ENCODE assay signal across 2 cellular contexts in genomic region chr17:38317081-38317480, GRCh38.
TF ChIP-seq lines count a peak whose summit lies in the region.

No MANE protein-coding gene starts in this region.

TF ChIP-seq in GM23338, 12 proteins besides CTCF, POLR2A, EP300 and RAD21:
- TF ChIP-seq, protein P1, sequence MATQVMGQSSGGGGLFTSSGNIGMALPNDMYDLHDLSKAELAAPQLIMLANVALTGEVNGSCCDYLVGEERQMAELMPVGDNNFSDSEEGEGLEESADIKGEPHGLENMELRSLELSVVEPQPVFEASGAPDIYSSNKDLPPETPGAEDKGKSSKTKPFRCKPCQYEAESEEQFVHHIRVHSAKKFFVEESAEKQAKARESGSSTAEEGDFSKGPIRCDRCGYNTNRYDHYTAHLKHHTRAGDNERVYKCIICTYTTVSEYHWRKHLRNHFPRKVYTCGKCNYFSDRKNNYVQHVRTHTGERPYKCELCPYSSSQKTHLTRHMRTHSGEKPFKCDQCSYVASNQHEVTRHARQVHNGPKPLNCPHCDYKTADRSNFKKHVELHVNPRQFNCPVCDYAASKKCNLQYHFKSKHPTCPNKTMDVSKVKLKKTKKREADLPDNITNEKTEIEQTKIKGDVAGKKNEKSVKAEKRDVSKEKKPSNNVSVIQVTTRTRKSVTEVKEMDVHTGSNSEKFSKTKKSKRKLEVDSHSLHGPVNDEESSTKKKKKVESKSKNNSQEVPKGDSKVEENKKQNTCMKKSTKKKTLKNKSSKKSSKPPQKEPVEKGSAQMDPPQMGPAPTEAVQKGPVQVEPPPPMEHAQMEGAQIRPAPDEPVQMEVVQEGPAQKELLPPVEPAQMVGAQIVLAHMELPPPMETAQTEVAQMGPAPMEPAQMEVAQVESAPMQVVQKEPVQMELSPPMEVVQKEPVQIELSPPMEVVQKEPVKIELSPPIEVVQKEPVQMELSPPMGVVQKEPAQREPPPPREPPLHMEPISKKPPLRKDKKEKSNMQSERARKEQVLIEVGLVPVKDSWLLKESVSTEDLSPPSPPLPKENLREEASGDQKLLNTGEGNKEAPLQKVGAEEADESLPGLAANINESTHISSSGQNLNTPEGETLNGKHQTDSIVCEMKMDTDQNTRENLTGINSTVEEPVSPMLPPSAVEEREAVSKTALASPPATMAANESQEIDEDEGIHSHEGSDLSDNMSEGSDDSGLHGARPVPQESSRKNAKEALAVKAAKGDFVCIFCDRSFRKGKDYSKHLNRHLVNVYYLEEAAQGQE (IDR thresholded peaks at IDR 0.05; ENCODE audit: unreplicated experiment) = no peak
- no peak for TF ChIP-seq POLR2AphosphoS5 (IDR thresholded peaks at IDR 0.05; ENCODE audit: low read depth)
- no peak for TF ChIP-seq ZNF331 (CRISPR knock-in tag; IDR thresholded peaks at IDR 0.05; ENCODE audit: low read depth)
- TF ChIP-seq ZNF114 (CRISPR knock-in tag; IDR thresholded peaks at IDR 0.05) = no peak
- no peak for TF ChIP-seq ETS1 (IDR thresholded peaks at IDR 0.05)
- no peak for TF ChIP-seq EZH2 (IDR thresholded peaks at IDR 0.05; ENCODE audit: low read depth, unreplicated experiment)
- TF ChIP-seq, protein P2, sequence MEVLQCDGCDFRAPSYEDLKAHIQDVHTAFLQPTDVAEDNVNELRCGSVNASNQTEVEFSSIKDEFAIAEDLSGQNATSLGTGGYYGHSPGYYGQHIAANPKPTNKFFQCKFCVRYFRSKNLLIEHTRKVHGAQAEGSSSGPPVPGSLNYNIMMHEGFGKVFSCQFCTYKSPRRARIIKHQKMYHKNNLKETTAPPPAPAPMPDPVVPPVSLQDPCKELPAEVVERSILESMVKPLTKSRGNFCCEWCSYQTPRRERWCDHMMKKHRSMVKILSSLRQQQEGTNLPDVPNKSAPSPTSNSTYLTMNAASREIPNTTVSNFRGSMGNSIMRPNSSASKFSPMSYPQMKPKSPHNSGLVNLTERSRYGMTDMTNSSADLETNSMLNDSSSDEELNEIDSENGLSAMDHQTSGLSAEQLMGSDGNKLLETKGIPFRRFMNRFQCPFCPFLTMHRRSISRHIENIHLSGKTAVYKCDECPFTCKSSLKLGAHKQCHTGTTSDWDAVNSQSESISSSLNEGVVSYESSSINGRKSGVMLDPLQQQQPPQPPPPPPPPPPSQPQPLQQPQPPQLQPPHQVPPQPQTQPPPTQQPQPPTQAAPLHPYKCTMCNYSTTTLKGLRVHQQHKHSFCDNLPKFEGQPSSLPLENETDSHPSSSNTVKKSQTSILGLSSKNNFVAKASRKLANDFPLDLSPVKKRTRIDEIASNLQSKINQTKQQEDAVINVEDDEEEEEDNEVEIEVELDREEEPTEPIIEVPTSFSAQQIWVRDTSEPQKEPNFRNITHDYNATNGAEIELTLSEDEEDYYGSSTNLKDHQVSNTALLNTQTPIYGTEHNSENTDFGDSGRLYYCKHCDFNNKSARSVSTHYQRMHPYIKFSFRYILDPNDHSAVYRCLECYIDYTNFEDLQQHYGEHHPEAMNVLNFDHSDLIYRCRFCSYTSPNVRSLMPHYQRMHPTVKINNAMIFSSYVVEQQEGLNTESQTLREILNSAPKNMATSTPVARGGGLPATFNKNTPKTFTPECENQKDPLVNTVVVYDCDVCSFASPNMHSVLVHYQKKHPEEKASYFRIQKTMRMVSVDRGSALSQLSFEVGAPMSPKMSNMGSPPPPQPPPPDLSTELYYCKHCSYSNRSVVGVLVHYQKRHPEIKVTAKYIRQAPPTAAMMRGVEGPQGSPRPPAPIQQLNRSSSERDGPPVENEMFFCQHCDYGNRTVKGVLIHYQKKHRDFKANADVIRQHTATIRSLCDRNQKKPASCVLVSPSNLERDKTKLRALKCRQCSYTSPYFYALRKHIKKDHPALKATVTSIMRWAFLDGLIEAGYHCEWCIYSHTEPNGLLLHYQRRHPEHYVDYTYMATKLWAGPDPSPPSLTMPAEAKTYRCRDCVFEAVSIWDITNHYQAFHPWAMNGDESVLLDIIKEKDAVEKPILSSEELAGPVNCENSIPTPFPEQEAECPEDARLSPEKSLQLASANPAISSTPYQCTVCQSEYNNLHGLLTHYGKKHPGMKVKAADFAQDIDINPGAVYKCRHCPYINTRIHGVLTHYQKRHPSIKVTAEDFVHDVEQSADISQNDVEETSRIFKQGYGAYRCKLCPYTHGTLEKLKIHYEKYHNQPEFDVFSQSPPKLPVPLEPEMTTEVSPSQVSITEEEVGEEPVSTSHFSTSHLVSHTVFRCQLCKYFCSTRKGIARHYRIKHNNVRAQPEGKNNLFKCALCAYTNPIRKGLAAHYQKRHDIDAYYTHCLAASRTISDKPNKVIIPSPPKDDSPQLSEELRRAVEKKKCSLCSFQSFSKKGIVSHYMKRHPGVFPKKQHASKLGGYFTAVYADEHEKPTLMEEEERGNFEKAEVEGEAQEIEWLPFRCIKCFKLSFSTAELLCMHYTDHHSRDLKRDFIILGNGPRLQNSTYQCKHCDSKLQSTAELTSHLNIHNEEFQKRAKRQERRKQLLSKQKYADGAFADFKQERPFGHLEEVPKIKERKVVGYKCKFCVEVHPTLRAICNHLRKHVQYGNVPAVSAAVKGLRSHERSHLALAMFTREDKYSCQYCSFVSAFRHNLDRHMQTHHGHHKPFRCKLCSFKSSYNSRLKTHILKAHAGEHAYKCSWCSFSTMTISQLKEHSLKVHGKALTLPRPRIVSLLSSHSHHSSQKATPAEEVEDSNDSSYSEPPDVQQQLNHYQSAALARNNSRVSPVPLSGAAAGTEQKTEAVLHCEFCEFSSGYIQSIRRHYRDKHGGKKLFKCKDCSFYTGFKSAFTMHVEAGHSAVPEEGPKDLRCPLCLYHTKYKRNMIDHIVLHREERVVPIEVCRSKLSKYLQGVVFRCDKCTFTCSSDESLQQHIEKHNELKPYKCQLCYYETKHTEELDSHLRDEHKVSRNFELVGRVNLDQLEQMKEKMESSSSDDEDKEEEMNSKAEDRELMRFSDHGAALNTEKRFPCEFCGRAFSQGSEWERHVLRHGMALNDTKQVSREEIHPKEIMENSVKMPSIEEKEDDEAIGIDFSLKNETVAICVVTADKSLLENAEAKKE (CRISPR knock-in tag; IDR thresholded peaks at IDR 0.05) = no peak
- TF ChIP-seq EZH2phosphoT487 (IDR thresholded peaks at IDR 0.05; ENCODE audit: unreplicated experiment) = no peak
- TF ChIP-seq NANOG (IDR thresholded peaks at IDR 0.05; ENCODE audit: borderline replicate concordance) = no peak
- TF ChIP-seq CREB1 (CRISPR knock-in tag; IDR thresholded peaks at IDR 0.05; ENCODE audit: low read depth) = no peak
- no peak for TF ChIP-seq STAT1 (IDR thresholded peaks at IDR 0.05; ENCODE audit: unreplicated experiment)
- no peak for TF ChIP-seq JUNB (IDR thresholded peaks at IDR 0.05; ENCODE audit: unreplicated experiment)
TF ChIP-seq in GM23338: peak in this region for 0.

TF ChIP-seq in IMR-90, 13 proteins besides CTCF, POLR2A, EP300 and RAD21:
- TF ChIP-seq FOS (IDR thresholded peaks at IDR 0.05; ENCODE audit: low read depth, low read length) (no peak), RCOR1 (IDR thresholded peaks at IDR 0.05; ENCODE audit: insufficient replicate concordance, low read length) (no peak), NFE2L2 (IDR thresholded peaks at IDR 0.05; ENCODE audit: low read depth, low read length) (no peak), CHD1 (IDR thresholded peaks at IDR 0.05; ENCODE audit: low read depth, low read length) (no peak), MAZ (IDR thresholded peaks at IDR 0.05; ENCODE audit: borderline replicate concordance, low read depth, low read length) (no peak), ELK1 (IDR thresholded peaks at IDR 0.05; ENCODE audit: borderline replicate concordance, low read depth, low read length) (no peak), CEBPB (IDR thresholded peaks at IDR 0.05; ENCODE audit: low read depth, low read length) (no peak)
- TF ChIP-seq, protein P3, sequence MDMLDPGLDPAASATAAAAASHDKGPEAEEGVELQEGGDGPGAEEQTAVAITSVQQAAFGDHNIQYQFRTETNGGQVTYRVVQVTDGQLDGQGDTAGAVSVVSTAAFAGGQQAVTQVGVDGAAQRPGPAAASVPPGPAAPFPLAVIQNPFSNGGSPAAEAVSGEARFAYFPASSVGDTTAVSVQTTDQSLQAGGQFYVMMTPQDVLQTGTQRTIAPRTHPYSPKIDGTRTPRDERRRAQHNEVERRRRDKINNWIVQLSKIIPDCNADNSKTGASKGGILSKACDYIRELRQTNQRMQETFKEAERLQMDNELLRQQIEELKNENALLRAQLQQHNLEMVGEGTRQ (IDR thresholded peaks at IDR 0.05; ENCODE audit: low read depth, low read length) = no peak
